Comparison of ENCODE assay signal across 31 cellular contexts in genomic region chr2:149456285-149456684, GRCh38.
A peak's percentile ranks its signal among the peaks of the same experiment; 100 is the strongest.
DNase-seq lines count a peak whose midpoint lies in the region; ATAC-seq and TF ChIP-seq lines count a peak whose summit lies in the region.
"Had no signal": no experiment of that assay in that cellular context is flagged by ENCODE, and none has a peak within 500 bp of the region (broad histone marks: within the 10 kb centered on the region; RNA-seq: fewer than 3 reads in every experiment).

No MANE protein-coding gene starts in this region.

- POLR2A ChIA-PET in MCF 10A (lab: Yijun Ruan, JAX), result no interaction called here

- H4K20me1 ChIP-seq in mammary epithelial cell (ENCODE audit: insufficient read depth, low read length), result no peaks in the 10 kb centered on the region
- H4K20me1 ChIP-seq in OCI-LY1 (ENCODE audit: insufficient read depth, low read length), result no peaks in the 10 kb centered on the region

- in situ Hi-C loops in mammary epithelial cell (cut with MboI; ENCODE audit: low sequenced_read_pairs in 2 of 2), result no loop called here

- intact Hi-C loops in MCF 10A (cut with micrococcal nuclease), result no loop called here
- intact Hi-C loops in mammary epithelial cell (cut with micrococcal nuclease), result no loop called here
- intact Hi-C loops in thyroid gland (cut with DNase I), result no loop called here

- TF ChIP-seq CTCF in MCF 10A (IDR thresholded peaks at IDR 0.05; ENCODE audit: unreplicated experiment), result no peak
- no peak for TF ChIP-seq CTCF in mammary epithelial cell (conservative IDR thresholded peaks at IDR 0.05 in 1 of 2, IDR thresholded peaks at IDR 0.05 in 1 of 2; ENCODE audit: extremely low read depth in 1 of 2, insufficient read depth in 1 of 2, low read depth in 1 of 2, low read length in 2 of 2)
- peak; percentile 23; the same call in 1 of the 2 replicates for TF ChIP-seq CTCF in OCI-LY1 (IDR thresholded peaks at IDR 0.05; ENCODE audit: low read length)
- TF ChIP-seq CTCF in endodermal cell (conservative IDR thresholded peaks at IDR 0.05), result peak; percentile 66
- peak in 2 of 6 experiments; percentile 9 to 21 for TF ChIP-seq CTCF in thyroid gland (IDR thresholded peaks at IDR 0.05)

- no peaks in the 10 kb centered on the region for H3K27me3 ChIP-seq in mammary epithelial cell (ENCODE audit: insufficient read depth, low read length)
- no peaks in the 10 kb centered on the region for H3K27me3 ChIP-seq in OCI-LY1 (ENCODE audit: insufficient read depth, low read length)
- H3K27me3 ChIP-seq in endodermal cell (ENCODE audit: control insufficient read depth, insufficient read depth, low read length, poor library complexity, severe bottlenecking), result no peaks in the 10 kb centered on the region
- no peaks in the 10 kb centered on the region for H3K27me3 ChIP-seq in thyroid gland
- H3K27me3 ChIP-seq: sigmoid colon, uterus had no signal

- H2AFZ ChIP-seq in mammary epithelial cell (ENCODE audit: low read depth, low read length) (no peak overlapping the region), OCI-LY1 (ENCODE audit: low read length) (no peak overlapping the region)

- H3K9ac ChIP-seq in mammary epithelial cell (ENCODE audit: insufficient read depth, low read length) (no peak overlapping the region), OCI-LY1 (ENCODE audit: low read length) (no peak overlapping the region), endodermal cell (ENCODE audit: extremely low read depth, low read length, poor library complexity, severe bottlenecking) (no peak overlapping the region)
- H3K9ac ChIP-seq: SK-N-SH had no signal

- H3K27ac Mint-ChIP-seq in MCF 10A (ENCODE audit: low read depth, unreplicated experiment) (no peak overlapping the region), endodermal cell (no peak overlapping the region)
- H3K27ac Mint-ChIP-seq in activated naive CD8-positive, alpha-beta T cell treated with anti-CD3 and anti-CD28 coated beads for 36 hours, result no peak overlapping the region
- H3K27ac Mint-ChIP-seq: natural killer cell; stimulated activated naive CD8-positive, alpha-beta T cell treated with anti-CD3 and anti-CD28 coated beads, Interleukin-15, amount 100 ng/mL, for 72 hours had no signal

- H3K4me2 ChIP-seq in mammary epithelial cell (ENCODE audit: insufficient read depth, low read depth, low read length) (no peak overlapping the region), OCI-LY1 (ENCODE audit: low read length) (no peak overlapping the region)
- H3K4me2 ChIP-seq: SK-N-SH had no signal

- ATAC-seq in HG02938 (IDR thresholded peaks at IDR 0.05; ENCODE audit: unreplicated experiment), result no peak
- ATAC-seq: mucosa of descending colon; natural killer cell; psoas muscle; stimulated activated naive CD8-positive, alpha-beta T cell treated with anti-CD3 and anti-CD28 coated beads, Interleukin-15, amount 100 ng/mL, for 72 hours had no signal

- H3K4me1 Mint-ChIP-seq in MCF 10A (ENCODE audit: insufficient read depth, unreplicated experiment) (no peaks in the 10 kb centered on the region), endodermal cell (peaks cover 7% of the 10 kb centered on the region)
- no peaks in the 10 kb centered on the region for H3K4me1 Mint-ChIP-seq in activated naive CD8-positive, alpha-beta T cell treated with anti-CD3 and anti-CD28 coated beads for 36 hours
- H3K4me1 Mint-ChIP-seq: natural killer cell; stimulated activated naive CD8-positive, alpha-beta T cell treated with anti-CD3 and anti-CD28 coated beads, Interleukin-15, amount 100 ng/mL, for 72 hours had no signal

- peaks cover 16% of the 10 kb centered on the region for H3K9me3 Mint-ChIP-seq in MCF 10A (ENCODE audit: unreplicated experiment)
- H3K9me3 Mint-ChIP-seq in endodermal cell, result peaks cover 23% of the 10 kb centered on the region
- H3K9me3 Mint-ChIP-seq in activated naive CD8-positive, alpha-beta T cell treated with anti-CD3 and anti-CD28 coated beads for 36 hours, result peaks cover 19% of the 10 kb centered on the region

- no peaks in the 10 kb centered on the region for H3K9me3 ChIP-seq in mammary epithelial cell (replicated peaks; ENCODE audit: insufficient read depth, low read length)
- H3K9me3 ChIP-seq in OCI-LY1 (ENCODE audit: low read length), result 0 out of 2 replicates have a peak, but pooled peaks cover 4% of the 10 kb centered on the region
- H3K9me3 ChIP-seq in endodermal cell (ENCODE audit: control insufficient read depth, low read length), result peaks cover 10% of the 10 kb centered on the region
- no peaks in the 10 kb centered on the region for H3K9me3 ChIP-seq in thyroid gland
- H3K9me3 ChIP-seq: mucosa of descending colon, sigmoid colon, thoracic aorta had no signal

- CTCF ChIA-PET in MCF 10A (lab: Yijun Ruan, JAX), result interaction anchor here (0.6 to 0.7 kb wide), 2 partner anchors 35 to 326 kb away, joined by 3 read pairs; no protein-coding TSS in a partner anchor
- CTCF ChIA-PET in mammary epithelial cell (lab: Charles Lee; ENCODE audit: low non-redundant PET), result no interaction called here

- H3K4me3 ChIP-seq in mammary epithelial cell (replicated peaks in 1 of 3; ENCODE audit: insufficient read depth in 1 of 3, low read depth in 2 of 3, low read length in 3 of 3) (no peak overlapping the region), OCI-LY1 (ENCODE audit: low read depth, low read length, poor library complexity, severe bottlenecking) (no peak overlapping the region), endodermal cell (ENCODE audit: low read length) (no peak overlapping the region), thyroid gland (replicated peaks in 1 of 3) (no peak overlapping the region)
- H3K4me3 ChIP-seq: lung, mucosa of descending colon, psoas muscle, sigmoid colon, thoracic aorta, uterus had no signal

- peak; percentile 5 for DNase-seq in MCF 10A (ENCODE audit: unreplicated experiment)
- no peak for DNase-seq in mammary epithelial cell
- DNase-seq in endodermal cell, result no peak
- DNase-seq in thyroid gland, result peak; percentile 43 to 69
- no peak for DNase-seq in activated naive CD8-positive, alpha-beta T cell treated with anti-CD3 and anti-CD28 coated beads for 36 hours
- no peak for DNase-seq in dermis blood vessel endothelial cell
- DNase-seq: activated CD4-positive, alpha-beta T cell treated with anti-CD3 and anti-CD28 coated beads, Interleukin-2, amount 50 U/mL, for 48 hours; activated naive CD4-positive, alpha-beta T cell treated with Interleukin-2 at 50 U/mL for 16 hours; Calu3; central memory CD4-positive, alpha-beta T cell; cortex of kidney; DMS79; GF-D8; kidney glomerular epithelial cell; mucosa of descending colon; natural killer cell; NCI-H1930; NCI-H345; NCI-H748 treated with DMSO at 0.1 percent for 48 hours; occipital lobe; psoas muscle; sigmoid colon; SK-N-SH; stimulated activated CD4-positive, alpha-beta T cell treated with anti-CD3 and anti-CD28 coated beads, Interleukin-12 subunit alpha, Interleukin-12 subunit beta, amount 100 ng/mL, for 4 hours; stimulated activated CD4-positive, alpha-beta T cell treated with anti-CD3 and anti-CD28 coated beads, Interleukin-2, amount 100 ng/mL, for 48 hours; stimulated activated naive CD8-positive, alpha-beta T cell treated with anti-CD3 and anti-CD28 coated beads, Interleukin-15, amount 100 ng/mL, for 72 hours; uterus had no signal

- WGBS in mammary epithelial cell (ENCODE audit: low coverage, missing lambda C conversion rate), result 82% methylated on average over 2 of the region's 2 CpGs
- WGBS in endodermal cell (ENCODE audit: insufficient coverage in 1 of 2, insufficient read length in 1 of 2), 2 experiments, result 79 to 100% methylated on average over 1 to 2 of the region's 2 CpGs
- WGBS in thyroid gland, 2 donors, result 62 to 83% methylated on average over 2 of the region's 2 CpGs

- H3K36me3 Mint-ChIP-seq in MCF 10A (ENCODE audit: insufficient read depth, unreplicated experiment), result no peaks in the 10 kb centered on the region
- peaks cover 12% of the 10 kb centered on the region for H3K36me3 Mint-ChIP-seq in endodermal cell (ENCODE audit: low read depth)
- peaks cover 2% of the 10 kb centered on the region for H3K36me3 Mint-ChIP-seq in activated naive CD8-positive, alpha-beta T cell treated with anti-CD3 and anti-CD28 coated beads for 36 hours

- TF ChIP-seq POLR2A in thyroid gland (IDR thresholded peaks at IDR 0.05), result no peak

- H3K79me2 ChIP-seq in mammary epithelial cell (ENCODE audit: insufficient read depth, low read length) (no peaks in the 10 kb centered on the region), OCI-LY1 (ENCODE audit: insufficient read depth, low read length) (no peaks in the 10 kb centered on the region)

- H3K4me3 Mint-ChIP-seq in MCF 10A (ENCODE audit: unreplicated experiment) (no peak overlapping the region), endodermal cell (no peak overlapping the region)
- H3K4me3 Mint-ChIP-seq in activated naive CD8-positive, alpha-beta T cell treated with anti-CD3 and anti-CD28 coated beads for 36 hours, result no peak overlapping the region
- H3K4me3 Mint-ChIP-seq: natural killer cell; stimulated activated naive CD8-positive, alpha-beta T cell treated with anti-CD3 and anti-CD28 coated beads, Interleukin-15, amount 100 ng/mL, for 72 hours had no signal

- H3K27me3 Mint-ChIP-seq in MCF 10A (ENCODE audit: insufficient read depth, unreplicated experiment), result no peaks in the 10 kb centered on the region
- peaks cover 13% of the 10 kb centered on the region for H3K27me3 Mint-ChIP-seq in endodermal cell (ENCODE audit: insufficient read depth)
- H3K27me3 Mint-ChIP-seq in activated naive CD8-positive, alpha-beta T cell treated with anti-CD3 and anti-CD28 coated beads for 36 hours, result peaks cover 15% of the 10 kb centered on the region
- H3K27me3 Mint-ChIP-seq: stimulated activated naive CD8-positive, alpha-beta T cell treated with anti-CD3 and anti-CD28 coated beads, Interleukin-15, amount 100 ng/mL, for 72 hours had no signal

- BruUV-seq in MCF 10A (replicated peaks; lab: Mats Ljungman, UMichigan), result no TSS peak
- BruUV-seq in mammary epithelial cell (replicated peaks; lab: Mats Ljungman, UMichigan), result no TSS peak

- no peaks in the 10 kb centered on the region for H3F3A ChIP-seq in OCI-LY1 (ENCODE audit: insufficient read depth, low read length)

- no peaks in the 10 kb centered on the region for H3K36me3 ChIP-seq in mammary epithelial cell (ENCODE audit: insufficient read depth, low read length)
- H3K36me3 ChIP-seq in OCI-LY1 (ENCODE audit: insufficient read depth, low read length), result no peaks in the 10 kb centered on the region
- H3K36me3 ChIP-seq in endodermal cell (ENCODE audit: control insufficient read depth, insufficient read depth, low read length), result no peaks in the 10 kb centered on the region
- H3K36me3 ChIP-seq in thyroid gland, result no peaks in the 10 kb centered on the region
- H3K36me3 ChIP-seq: sigmoid colon, thoracic aorta, uterus had no signal

- no peaks in the 10 kb centered on the region for H3K9me2 ChIP-seq in OCI-LY1 (ENCODE audit: low read depth, low read length)
- H3K9me2 ChIP-seq: SK-N-SH had no signal

- dilution Hi-C loops in mammary epithelial cell (cut with HindIII; ENCODE audit: low sequenced_read_pairs), result no loop called here

- H3K27ac ChIP-seq in mammary epithelial cell (ENCODE audit: insufficient read depth, low read depth, low read length), result no peak overlapping the region
- no peak overlapping the region for H3K27ac ChIP-seq in OCI-LY1 (ENCODE audit: low read depth, low read length, poor library complexity, severe bottlenecking)
- H3K27ac ChIP-seq in endodermal cell (ENCODE audit: low read depth, low read length), result no peak overlapping the region
- no peak overlapping the region for H3K27ac ChIP-seq in thyroid gland
- H3K27ac ChIP-seq: psoas muscle, sigmoid colon, thoracic aorta, uterus had no signal

- H3K4me1 ChIP-seq in mammary epithelial cell (ENCODE audit: insufficient read depth, low read length) (no peaks in the 10 kb centered on the region), OCI-LY1 (ENCODE audit: insufficient read depth, low read length, severe bottlenecking) (no peaks in the 10 kb centered on the region), endodermal cell (ENCODE audit: control insufficient read depth, insufficient read depth, low read length) (no peaks in the 10 kb centered on the region), thyroid gland (no peaks in the 10 kb centered on the region)
- H3K4me1 ChIP-seq: psoas muscle, sigmoid colon, uterus had no signal

Comparison
In these comparisons a context has a peak if more than half of its experiments do, and no peak if none do; other contexts are left out.
1. DNase-seq: peak in MCF 10A (single experiment) and thyroid gland (2 of 2); none in mammary epithelial cell (single experiment), endodermal cell (single experiment), activated naive CD8-positive, alpha-beta T cell treated with anti-CD3 and anti-CD28 coated beads for 36 hours (single experiment) and dermis blood vessel endothelial cell (single experiment).
2. CTCF ChIP-seq: peak in OCI-LY1 (single experiment) and endodermal cell (single experiment); none in MCF 10A (single experiment) and mammary epithelial cell (0 of 2).